23 cellular contexts compared by ENCODE assay signal in genomic region chr17:50115744-50116143, GRCh38. TPM values are rescaled to one million over a fixed set of nuclear protein-coding genes. Genes with fewer than 3 reads are reported as not detected.
"Had no signal": no experiment of that assay in that cellular context is flagged by ENCODE, and none has a peak within 500 bp of the region (broad histone marks: within the 10 kb centered on the region; RNA-seq: fewer than 3 reads in every experiment).

No MANE protein-coding gene starts in this region.

- H3K4me2 ChIP-seq: neural progenitor cell had no signal

- H3K4me3 ChIP-seq: lower lobe of right lung, neural progenitor cell, prostate gland had no signal

- H3K4me1 ChIP-seq: foreskin keratinocyte, prostate gland had no signal

- H3K9me3 Mint-ChIP-seq: endodermal cell; memory B cell; natural killer cell treated with Interleukin-12 subunit alpha and Interleukin-12 subunit beta and Interleukin-15 and Interleukin-18, amount 100 ng/mL, for 72 hours; neural progenitor cell had no signal

- H3K79me2 ChIP-seq: parathyroid adenoma had no signal

- H3K27ac Mint-ChIP-seq: endodermal cell, memory B cell had no signal

- H3K9me3 ChIP-seq: lower lobe of right lung, prostate gland had no signal

- H2AFZ ChIP-seq: neural progenitor cell, parathyroid adenoma had no signal

- H3K27ac ChIP-seq: foreskin keratinocyte, lower lobe of right lung, neural progenitor cell, parathyroid adenoma, prostate gland had no signal

- FAIRE-seq: colon, endothelial cell of umbilical vein, small intestine had no signal

- ATAC-seq: foreskin keratinocyte; left lobe of liver; lower lobe of right lung; natural killer cell treated with Interleukin-12 subunit alpha and Interleukin-12 subunit beta and Interleukin-15 and Interleukin-18, amount 100 ng/mL, for 72 hours had no signal

- H3K4me3 Mint-ChIP-seq: endodermal cell; memory B cell; natural killer cell treated with Interleukin-12 subunit alpha and Interleukin-12 subunit beta and Interleukin-15 and Interleukin-18, amount 100 ng/mL, for 72 hours had no signal

- H3K9ac ChIP-seq: neural progenitor cell, parathyroid adenoma had no signal

- H3K36me3 Mint-ChIP-seq: memory B cell; natural killer cell treated with Interleukin-12 subunit alpha and Interleukin-12 subunit beta and Interleukin-15 and Interleukin-18, amount 100 ng/mL, for 72 hours had no signal

- DNase-seq: cerebellar nuclear complex; effector CD4-positive, alpha-beta T cell; endodermal cell; erythroblast; foreskin keratinocyte; hippocampal formation; kidney glomerular epithelial cell; lower lobe of right lung; midbrain; occipital lobe; small intestine; stimulated activated CD4-positive, alpha-beta T cell treated with anti-CD3 and anti-CD28 coated beads, Interleukin-12 subunit alpha, Interleukin-12 subunit beta, amount 100 ng/mL, for 4 hours; trophoblast cell had no signal

- H3K36me3 ChIP-seq: lower lobe of right lung, neural progenitor cell, prostate gland had no signal

RNA-seq across cellular contexts. Expression of gene SGCA, which starts 50.1 kb away (rescaled TPM):
- total RNA-seq: dermis microvascular lymphatic vessel endothelial cell, endothelial cell of umbilical vein, foreskin keratinocyte, occipital lobe, renal cortical epithelial cell had no signal
- polyA plus RNA-seq: endothelial cell of umbilical vein, foreskin keratinocyte had no signal
